Comparison of ENCODE assay signal across 39 cellular contexts in genomic region chrX:39458779-39459178, GRCh38.
"Had no signal": no experiment of that assay in that cellular context is flagged by ENCODE, and none has a peak within 500 bp of the region (broad histone marks: within the 10 kb centered on the region; RNA-seq: fewer than 3 reads in every experiment).

No MANE protein-coding gene starts in this region.

- H3K27ac ChIP-seq: adrenal gland, ascending aorta, body of pancreas, brain microvascular endothelial cell, breast epithelium, cardiac muscle cell had no signal

- FAIRE-seq: bronchial epithelial cell had no signal

- DNase-seq: activated effector memory CD4-positive, alpha-beta T cell treated with anti-CD3 and anti-CD28 coated beads, Interleukin-2, amount 50 U/mL, for 16 hours; activated effector memory CD4-positive, alpha-beta T cell treated with Interleukin-2 at 50 U/mL for 16 hours; activated gamma-delta T cell; activated gamma-delta T cell treated with Interleukin-2 at 50 U/mL for 16 hours; activated naive CD4-positive, alpha-beta T cell; activated naive CD4-positive, alpha-beta T cell treated with anti-CD3 and anti-CD28 coated beads for 36 hours; activated naive CD4-positive, alpha-beta T cell treated with anti-CD3 and anti-CD28 coated beads, Interleukin-2, amount 10 ng/mL, durations not matched to agents 7 days and 5 days; activated naive CD4-positive, alpha-beta T cell treated with anti-CD3 and anti-CD28 coated beads, Interleukin-2, amount 50 U/mL, for 16 hours; activated naive CD4-positive, alpha-beta T cell treated with Interleukin-2 at 50 U/mL for 16 hours; activated naive CD8-positive, alpha-beta T cell treated with anti-CD3 and anti-CD28 coated beads for 36 hours; activated naive CD8-positive, alpha-beta T cell treated with anti-CD3 and anti-CD28 coated beads, Interleukin-2, amount 10 ng/mL, durations not matched to agents 7 days and 5 days; activated naive CD8-positive, alpha-beta T cell treated with anti-CD3 and anti-CD28 coated beads, Interleukin-2, amount 50 U/mL, for 24 hours; activated T-cell treated with anti-CD3 and anti-CD28 coated beads, Interleukin-2, amount 50 U/mL, for 1 hour; activated T-cell treated with anti-CD3 and anti-CD28 coated beads, Interleukin-2, amount 50 U/mL, for 24 hours; activated T-cell treated with anti-CD3 and anti-CD28 coated beads, Interleukin-2, amount 50 U/mL, for 4 hours; activated T-cell treated with anti-CD3 and anti-CD28 coated beads, Interleukin-2, amount 50 U/mL, for 48 hours; activated T-cell treated with anti-CD3 and anti-CD28 coated beads, Interleukin-2, amount 50 U/mL, for 72 hours; adrenal gland; amniotic stem cell; amygdala; anterior cingulate cortex; aorta; body of pancreas; brain microvascular endothelial cell; caudate nucleus; central memory CD4-positive, alpha-beta T cell; cerebellar nuclear complex had no signal

- H3K4me1 ChIP-seq: adrenal gland, ascending aorta, body of pancreas, breast epithelium had no signal

- H3K27me3 Mint-ChIP-seq: activated naive CD4-positive, alpha-beta T cell treated with anti-CD3 and anti-CD28 coated beads, Interleukin-2, amount 10 ng/mL, durations not matched to agents 7 days and 5 days; activated naive CD4-positive, alpha-beta T cell treated with anti-CD3 and anti-CD28 coated beads, Interleukin-2, amount 50 U/mL, for 24 hours; activated naive CD8-positive, alpha-beta T cell; activated naive CD8-positive, alpha-beta T cell treated with anti-CD3 and anti-CD28 coated beads for 36 hours; activated naive CD8-positive, alpha-beta T cell treated with anti-CD3 and anti-CD28 coated beads, Interleukin-2, amount 10 ng/mL, durations not matched to agents 7 days and 5 days; activated naive CD8-positive, alpha-beta T cell treated with anti-CD3 and anti-CD28 coated beads, Interleukin-2, amount 50 U/mL, for 24 hours; activated T-helper 17 cell treated with anti-CD3 and anti-CD28 coated beads, Interleukin-2, amount 50 U/mL, for 72 hours had no signal

- H3K36me3 Mint-ChIP-seq: activated naive CD4-positive, alpha-beta T cell treated with anti-CD3 and anti-CD28 coated beads, Interleukin-2, amount 10 ng/mL, durations not matched to agents 7 days and 5 days; activated naive CD4-positive, alpha-beta T cell treated with anti-CD3 and anti-CD28 coated beads, Interleukin-2, amount 50 U/mL, for 24 hours; activated naive CD8-positive, alpha-beta T cell; activated naive CD8-positive, alpha-beta T cell treated with anti-CD3 and anti-CD28 coated beads for 36 hours; activated naive CD8-positive, alpha-beta T cell treated with anti-CD3 and anti-CD28 coated beads, Interleukin-2, amount 10 ng/mL, durations not matched to agents 7 days and 5 days; brain had no signal

- H3K27ac Mint-ChIP-seq: activated naive CD4-positive, alpha-beta T cell treated with anti-CD3 and anti-CD28 coated beads for 36 hours; activated naive CD4-positive, alpha-beta T cell treated with anti-CD3 and anti-CD28 coated beads, Interleukin-2, amount 10 ng/mL, durations not matched to agents 7 days and 5 days; activated naive CD4-positive, alpha-beta T cell treated with anti-CD3 and anti-CD28 coated beads, Interleukin-2, amount 50 U/mL, for 24 hours; activated naive CD4-positive, alpha-beta T cell treated with anti-CD3 and anti-CD28 coated beads, Interleukin-2, amount 50 U/mL, for 72 hours; activated naive CD8-positive, alpha-beta T cell; activated naive CD8-positive, alpha-beta T cell treated with anti-CD3 and anti-CD28 coated beads for 36 hours; activated naive CD8-positive, alpha-beta T cell treated with anti-CD3 and anti-CD28 coated beads, Interleukin-2, amount 10 ng/mL, durations not matched to agents 7 days and 5 days; activated naive CD8-positive, alpha-beta T cell treated with anti-CD3 and anti-CD28 coated beads, Interleukin-2, amount 50 U/mL, for 24 hours; activated T-cell treated with anti-CD3 and anti-CD28 coated beads, Interleukin-2, amount 50 U/mL, for 24 hours; activated T-cell treated with anti-CD3 and anti-CD28 coated beads, Interleukin-2, amount 50 U/mL, for 72 hours; activated T-helper 1 cell treated with anti-CD3 and anti-CD28 coated beads, Interleukin-12 subunit alpha, Interleukin-12 subunit beta, Interleukin-2, Interleukin-4 antibody, amounts not matched to agents 30 ng/mL and 10 ng/mL and 1 ng/mL, durations not matched to agents 14 hours and 24 hours and 36 hours; activated T-helper 17 cell treated with anti-CD3 and anti-CD28 coated beads, Interleukin-2, amount 50 U/mL, for 72 hours; activated T-helper 2 cell treated with anti-CD3 and anti-CD28 coated beads, Interferon-gamma antibody, Interleukin-2, Interleukin-4, amounts not matched to agents 10 μg/mL and 5 μg/mL and 100 μg/mL, durations not matched to agents 14 hours and 24 hours and 36 hours had no signal

- H3K27me3 ChIP-seq: ascending aorta, body of pancreas, brain microvascular endothelial cell, cardiac muscle cell had no signal

- H3K4me3 ChIP-seq: adrenal gland, ascending aorta, body of pancreas, breast epithelium, cardiac muscle cell had no signal

- H3K4me3 Mint-ChIP-seq: activated naive CD4-positive, alpha-beta T cell treated with anti-CD3 and anti-CD28 coated beads for 36 hours; activated naive CD4-positive, alpha-beta T cell treated with anti-CD3 and anti-CD28 coated beads, Interleukin-2, amount 10 ng/mL, durations not matched to agents 7 days and 5 days; activated naive CD4-positive, alpha-beta T cell treated with anti-CD3 and anti-CD28 coated beads, Interleukin-2, amount 50 U/mL, for 24 hours; activated naive CD8-positive, alpha-beta T cell; activated naive CD8-positive, alpha-beta T cell treated with anti-CD3 and anti-CD28 coated beads for 36 hours; activated naive CD8-positive, alpha-beta T cell treated with anti-CD3 and anti-CD28 coated beads, Interleukin-2, amount 10 ng/mL, durations not matched to agents 7 days and 5 days; activated naive CD8-positive, alpha-beta T cell treated with anti-CD3 and anti-CD28 coated beads, Interleukin-2, amount 50 U/mL, for 24 hours; activated T-cell treated with anti-CD3 and anti-CD28 coated beads, Interleukin-2, amount 50 U/mL, for 24 hours; activated T-cell treated with anti-CD3 and anti-CD28 coated beads, Interleukin-2, amount 50 U/mL, for 4 hours; activated T-cell treated with anti-CD3 and anti-CD28 coated beads, Interleukin-2, amount 50 U/mL, for 72 hours; activated T-helper 1 cell treated with anti-CD3 and anti-CD28 coated beads, Interleukin-12 subunit alpha, Interleukin-12 subunit beta, Interleukin-2, Interleukin-4 antibody, amounts not matched to agents 30 ng/mL and 10 ng/mL and 1 ng/mL, durations not matched to agents 14 hours and 24 hours and 36 hours; activated T-helper 17 cell treated with anti-CD3 and anti-CD28 coated beads, Interleukin-2, amount 50 U/mL, for 72 hours; brain; central memory CD8-positive, alpha-beta T cell had no signal

- H3K36me3 ChIP-seq: adrenal gland, ascending aorta, brain microvascular endothelial cell, breast epithelium, cardiac muscle cell had no signal

- H3K9me3 Mint-ChIP-seq: activated naive CD4-positive, alpha-beta T cell treated with anti-CD3 and anti-CD28 coated beads for 36 hours; activated naive CD4-positive, alpha-beta T cell treated with anti-CD3 and anti-CD28 coated beads, Interleukin-2, amount 50 U/mL, for 72 hours; activated T-cell treated with anti-CD3 and anti-CD28 coated beads, Interleukin-2, amount 50 U/mL, for 24 hours; activated T-helper 17 cell treated with anti-CD3 and anti-CD28 coated beads, Interleukin-2, amount 50 U/mL, for 72 hours; central memory CD8-positive, alpha-beta T cell had no signal

- H3K4me1 Mint-ChIP-seq: activated naive CD4-positive, alpha-beta T cell treated with anti-CD3 and anti-CD28 coated beads, Interleukin-2, amount 10 ng/mL, durations not matched to agents 7 days and 5 days; activated naive CD8-positive, alpha-beta T cell treated with anti-CD3 and anti-CD28 coated beads, Interleukin-2, amount 10 ng/mL, durations not matched to agents 7 days and 5 days; activated T-helper 17 cell treated with anti-CD3 and anti-CD28 coated beads, Interleukin-2, amount 50 U/mL, for 72 hours; central memory CD8-positive, alpha-beta T cell had no signal

- H3K9me3 ChIP-seq: adrenal gland, ascending aorta, body of pancreas had no signal

- ATAC-seq: activated naive CD4-positive, alpha-beta T cell treated with anti-CD3 and anti-CD28 coated beads, Interleukin-2, amount 50 U/mL, for 72 hours; activated naive CD8-positive, alpha-beta T cell treated with anti-CD3 and anti-CD28 coated beads, Interleukin-2, amount 50 U/mL, for 24 hours; activated T-cell treated with anti-CD3 and anti-CD28 coated beads, Interleukin-2, amount 50 U/mL, for 4 hours; activated T-cell treated with anti-CD3 and anti-CD28 coated beads, Interleukin-2, amount 50 U/mL, for 72 hours; activated T-helper 17 cell treated with anti-CD3 and anti-CD28 coated beads, Interleukin-2, amount 50 U/mL, for 72 hours; body of pancreas had no signal
